ENCODE assay signal across 2 cellular contexts in the genomic region with DNA sequence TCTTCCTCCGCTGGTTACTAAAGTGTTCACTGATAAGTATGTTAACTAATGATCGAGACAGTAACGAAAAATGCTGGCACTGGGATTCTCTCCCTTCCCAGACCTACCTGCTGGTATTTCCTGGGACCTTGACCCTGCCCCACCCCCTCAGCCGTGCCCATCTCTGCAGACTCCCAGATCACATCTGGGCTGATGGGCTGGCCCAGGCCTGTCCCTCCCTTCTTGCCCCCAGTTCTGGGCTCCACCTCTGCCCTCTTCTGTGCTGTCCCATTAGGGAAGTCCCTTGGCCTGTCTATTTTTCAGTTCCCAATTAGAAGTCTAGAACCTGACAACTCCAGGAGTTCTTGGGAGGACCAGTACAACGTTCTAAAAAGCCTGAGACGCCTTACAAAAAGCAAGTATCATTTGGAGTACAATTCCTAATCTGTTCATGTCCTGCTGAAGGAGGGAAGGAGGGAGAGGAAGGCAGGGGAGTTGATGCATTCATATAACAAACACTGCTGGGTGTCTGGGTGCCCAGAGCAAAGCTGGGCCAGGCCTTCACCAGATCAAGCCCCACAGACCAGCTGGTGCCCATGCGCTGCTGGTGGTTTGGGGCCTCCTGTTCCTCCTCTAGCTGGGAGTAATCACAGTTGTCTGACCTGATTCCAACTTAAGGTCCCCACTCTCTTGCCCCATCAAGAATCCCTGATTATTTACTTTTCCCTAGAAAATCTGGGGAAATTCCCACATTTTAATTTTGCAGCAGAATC.
TF ChIP-seq lines count a peak whose summit lies in the region.

No MANE protein-coding gene starts in this region.

TF ChIP-seq in HCT116, 20 proteins besides CTCF, POLR2A, EP300 and RAD21:
- TF ChIP-seq EZH2 (IDR thresholded peaks at IDR 0.05) (no peak), JUND (IDR thresholded peaks at IDR 0.05) (no peak), FOSL1 (IDR thresholded peaks at IDR 0.05; ENCODE audit: low read depth) (no peak), SIN3A (IDR thresholded peaks at IDR 0.05; ENCODE audit: low read depth) (no peak), ZNF274 (IDR thresholded peaks at IDR 0.05; ENCODE audit: low read depth, low read length) (no peak), ZFX (IDR thresholded peaks at IDR 0.05) (no peak), SP1 (IDR thresholded peaks at IDR 0.05; ENCODE audit: low read depth) (no peak), EGR1 (IDR thresholded peaks at IDR 0.05; ENCODE audit: low read depth) (no peak), POLR2AphosphoS5 (IDR thresholded peaks at IDR 0.05; ENCODE audit: low read depth, low read length) (no peak)
- TF ChIP-seq, protein P1, sequence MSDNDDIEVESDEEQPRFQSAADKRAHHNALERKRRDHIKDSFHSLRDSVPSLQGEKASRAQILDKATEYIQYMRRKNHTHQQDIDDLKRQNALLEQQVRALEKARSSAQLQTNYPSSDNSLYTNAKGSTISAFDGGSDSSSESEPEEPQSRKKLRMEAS (IDR thresholded peaks at IDR 0.05), result no peak
- TF ChIP-seq, protein P2, sequence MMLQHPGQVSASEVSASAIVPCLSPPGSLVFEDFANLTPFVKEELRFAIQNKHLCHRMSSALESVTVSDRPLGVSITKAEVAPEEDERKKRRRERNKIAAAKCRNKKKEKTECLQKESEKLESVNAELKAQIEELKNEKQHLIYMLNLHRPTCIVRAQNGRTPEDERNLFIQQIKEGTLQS (IDR thresholded peaks at IDR 0.05), result no peak
- TF ChIP-seq, protein P3, sequence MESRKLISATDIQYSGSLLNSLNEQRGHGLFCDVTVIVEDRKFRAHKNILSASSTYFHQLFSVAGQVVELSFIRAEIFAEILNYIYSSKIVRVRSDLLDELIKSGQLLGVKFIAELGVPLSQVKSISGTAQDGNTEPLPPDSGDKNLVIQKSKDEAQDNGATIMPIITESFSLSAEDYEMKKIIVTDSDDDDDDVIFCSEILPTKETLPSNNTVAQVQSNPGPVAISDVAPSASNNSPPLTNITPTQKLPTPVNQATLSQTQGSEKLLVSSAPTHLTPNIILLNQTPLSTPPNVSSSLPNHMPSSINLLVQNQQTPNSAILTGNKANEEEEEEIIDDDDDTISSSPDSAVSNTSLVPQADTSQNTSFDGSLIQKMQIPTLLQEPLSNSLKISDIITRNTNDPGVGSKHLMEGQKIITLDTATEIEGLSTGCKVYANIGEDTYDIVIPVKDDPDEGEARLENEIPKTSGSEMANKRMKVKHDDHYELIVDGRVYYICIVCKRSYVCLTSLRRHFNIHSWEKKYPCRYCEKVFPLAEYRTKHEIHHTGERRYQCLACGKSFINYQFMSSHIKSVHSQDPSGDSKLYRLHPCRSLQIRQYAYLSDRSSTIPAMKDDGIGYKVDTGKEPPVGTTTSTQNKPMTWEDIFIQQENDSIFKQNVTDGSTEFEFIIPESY (IDR thresholded peaks at IDR 0.05; ENCODE audit: extremely low read depth, insufficient replicate concordance, low read length), result no peak

TF ChIP-seq in GM12878, 131 proteins besides CTCF, POLR2A, EP300 and RAD21:
- TF ChIP-seq RELA (IDR thresholded peaks at IDR 0.05; ENCODE audit: borderline replicate concordance, partially characterized antibody) (no peak), NFXL1 (IDR thresholded peaks at IDR 0.05; ENCODE audit: borderline replicate concordance) (no peak), NRF1 (conservative IDR thresholded peaks at IDR 0.05; ENCODE audit: low read depth, low read length) (no peak), SMC3 (IDR thresholded peaks at IDR 0.05; ENCODE audit: borderline replicate concordance, low read length) (no peak), SPI1 (IDR thresholded peaks at IDR 0.05; ENCODE audit: borderline replicate concordance, insufficient read depth, low read depth, low read length) (peak; percentile 33; the same call in 1 of the 2 replicates), CREM (IDR thresholded peaks at IDR 0.05; ENCODE audit: low read depth) (no peak)
- TF ChIP-seq, protein P4, sequence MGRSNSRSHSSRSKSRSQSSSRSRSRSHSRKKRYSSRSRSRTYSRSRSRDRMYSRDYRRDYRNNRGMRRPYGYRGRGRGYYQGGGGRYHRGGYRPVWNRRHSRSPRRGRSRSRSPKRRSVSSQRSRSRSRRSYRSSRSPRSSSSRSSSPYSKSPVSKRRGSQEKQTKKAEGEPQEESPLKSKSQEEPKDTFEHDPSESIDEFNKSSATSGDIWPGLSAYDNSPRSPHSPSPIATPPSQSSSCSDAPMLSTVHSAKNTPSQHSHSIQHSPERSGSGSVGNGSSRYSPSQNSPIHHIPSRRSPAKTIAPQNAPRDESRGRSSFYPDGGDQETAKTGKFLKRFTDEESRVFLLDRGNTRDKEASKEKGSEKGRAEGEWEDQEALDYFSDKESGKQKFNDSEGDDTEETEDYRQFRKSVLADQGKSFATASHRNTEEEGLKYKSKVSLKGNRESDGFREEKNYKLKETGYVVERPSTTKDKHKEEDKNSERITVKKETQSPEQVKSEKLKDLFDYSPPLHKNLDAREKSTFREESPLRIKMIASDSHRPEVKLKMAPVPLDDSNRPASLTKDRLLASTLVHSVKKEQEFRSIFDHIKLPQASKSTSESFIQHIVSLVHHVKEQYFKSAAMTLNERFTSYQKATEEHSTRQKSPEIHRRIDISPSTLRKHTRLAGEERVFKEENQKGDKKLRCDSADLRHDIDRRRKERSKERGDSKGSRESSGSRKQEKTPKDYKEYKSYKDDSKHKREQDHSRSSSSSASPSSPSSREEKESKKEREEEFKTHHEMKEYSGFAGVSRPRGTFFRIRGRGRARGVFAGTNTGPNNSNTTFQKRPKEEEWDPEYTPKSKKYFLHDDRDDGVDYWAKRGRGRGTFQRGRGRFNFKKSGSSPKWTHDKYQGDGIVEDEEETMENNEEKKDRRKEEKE (IDR thresholded peaks at IDR 0.05), result no peak
- TF ChIP-seq, protein P5, sequence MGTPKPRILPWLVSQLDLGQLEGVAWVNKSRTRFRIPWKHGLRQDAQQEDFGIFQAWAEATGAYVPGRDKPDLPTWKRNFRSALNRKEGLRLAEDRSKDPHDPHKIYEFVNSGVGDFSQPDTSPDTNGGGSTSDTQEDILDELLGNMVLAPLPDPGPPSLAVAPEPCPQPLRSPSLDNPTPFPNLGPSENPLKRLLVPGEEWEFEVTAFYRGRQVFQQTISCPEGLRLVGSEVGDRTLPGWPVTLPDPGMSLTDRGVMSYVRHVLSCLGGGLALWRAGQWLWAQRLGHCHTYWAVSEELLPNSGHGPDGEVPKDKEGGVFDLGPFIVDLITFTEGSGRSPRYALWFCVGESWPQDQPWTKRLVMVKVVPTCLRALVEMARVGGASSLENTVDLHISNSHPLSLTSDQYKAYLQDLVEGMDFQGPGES (IDR thresholded peaks at IDR 0.05), result no peak
